Comparison of ENCODE assay signal across 23 cellular contexts in the genomic region with DNA sequence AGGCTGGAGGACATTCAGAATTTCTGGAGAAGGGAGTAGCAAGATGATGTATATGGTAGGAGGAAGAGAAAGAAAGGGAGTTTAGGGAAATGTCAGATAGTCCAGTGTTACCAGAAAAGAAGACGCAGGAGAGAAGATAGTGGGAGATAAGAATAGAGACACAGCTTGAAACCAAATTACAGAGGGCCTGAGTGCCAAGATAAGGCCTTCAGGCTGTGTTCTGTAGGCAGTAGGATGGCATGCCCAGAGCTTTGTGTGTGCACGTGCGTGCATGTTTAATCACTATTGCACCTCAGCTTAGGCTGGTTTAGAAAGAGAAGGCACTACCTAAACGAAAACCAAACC. TPM values are rescaled to one million over a fixed set of nuclear protein-coding genes. Genes with fewer than 3 reads are reported as not detected.
"Had no signal": no experiment of that assay in that cellular context is flagged by ENCODE, and none has a peak within 500 bp of the region (broad histone marks: within the 10 kb centered on the region; RNA-seq: fewer than 3 reads in every experiment).

No MANE protein-coding gene starts in this region.

- DNase-seq: activated CD4-positive, alpha-beta T cell treated with anti-CD3 and anti-CD28 coated beads, Interleukin-2, amount 10 ng/mL, durations not matched to agents 24 days and 14 days; activated CD4-positive, CD25-positive, alpha-beta regulatory T cell; activated CD8-positive, alpha-beta T cell treated with anti-CD3 and anti-CD28 coated beads for 36 hours; activated effector memory CD4-positive, alpha-beta T cell treated with Interleukin-2 at 50 U/mL for 16 hours; activated naive CD4-positive, alpha-beta T cell treated with anti-CD3 and anti-CD28 coated beads, Interleukin-2, amount 10 ng/mL, durations not matched to agents 7 days and 5 days; activated T-cell treated with anti-CD3 and anti-CD28 coated beads, Interleukin-2, amount 50 U/mL, for 48 hours; aorta; head of caudate nucleus; left cardiac atrium; lower lobe of right lung; nucleus accumbens; posterior cingulate gyrus; retina; stimulated activated naive CD8-positive, alpha-beta T cell treated with anti-CD3 and anti-CD28 coated beads, Interleukin-15, amount 100 ng/mL, for 72 hours; T-helper 2 cell; upper lobe of left lung had no signal

- H3K4me3 Mint-ChIP-seq: activated CD4-positive, alpha-beta T cell treated with anti-CD3 and anti-CD28 coated beads, Interleukin-2, amount 10 ng/mL, durations not matched to agents 24 days and 14 days; activated CD8-positive, alpha-beta T cell treated with anti-CD3 and anti-CD28 coated beads for 36 hours; activated naive CD4-positive, alpha-beta T cell treated with anti-CD3 and anti-CD28 coated beads, Interleukin-2, amount 10 ng/mL, durations not matched to agents 7 days and 5 days; natural killer cell treated with Interleukin-12 subunit alpha and Interleukin-12 subunit beta and Interleukin-15 and Interleukin-18, amount 100 ng/mL, for 72 hours; stimulated activated naive CD8-positive, alpha-beta T cell treated with anti-CD3 and anti-CD28 coated beads, Interleukin-15, amount 100 ng/mL, for 72 hours had no signal

- ATAC-seq: activated CD8-positive, alpha-beta T cell treated with anti-CD3 and anti-CD28 coated beads for 36 hours; lower lobe of right lung; natural killer cell treated with Interleukin-12 subunit alpha and Interleukin-12 subunit beta and Interleukin-15 and Interleukin-18, amount 100 ng/mL, for 72 hours; stimulated activated naive CD8-positive, alpha-beta T cell treated with anti-CD3 and anti-CD28 coated beads, Interleukin-15, amount 100 ng/mL, for 72 hours had no signal

- H3K27ac ChIP-seq: coronary artery, lower lobe of right lung, skin epidermis, suprapubic skin had no signal

- H3K27me3 Mint-ChIP-seq: activated CD4-positive, alpha-beta T cell treated with anti-CD3 and anti-CD28 coated beads, Interleukin-2, amount 10 ng/mL, durations not matched to agents 24 days and 14 days; activated CD8-positive, alpha-beta T cell treated with anti-CD3 and anti-CD28 coated beads for 36 hours; activated naive CD4-positive, alpha-beta T cell treated with anti-CD3 and anti-CD28 coated beads, Interleukin-2, amount 10 ng/mL, durations not matched to agents 7 days and 5 days; natural killer cell treated with Interleukin-12 subunit alpha and Interleukin-12 subunit beta and Interleukin-15 and Interleukin-18, amount 100 ng/mL, for 72 hours; stimulated activated naive CD8-positive, alpha-beta T cell treated with anti-CD3 and anti-CD28 coated beads, Interleukin-15, amount 100 ng/mL, for 72 hours had no signal

- H3K36me3 Mint-ChIP-seq: natural killer cell treated with Interleukin-12 subunit alpha and Interleukin-12 subunit beta and Interleukin-15 and Interleukin-18, amount 100 ng/mL, for 72 hours had no signal

- H3K27me3 ChIP-seq: suprapubic skin, upper lobe of left lung had no signal

- H3K4me1 Mint-ChIP-seq: activated CD4-positive, alpha-beta T cell treated with anti-CD3 and anti-CD28 coated beads, Interleukin-2, amount 10 ng/mL, durations not matched to agents 24 days and 14 days; activated naive CD4-positive, alpha-beta T cell treated with anti-CD3 and anti-CD28 coated beads, Interleukin-2, amount 10 ng/mL, durations not matched to agents 7 days and 5 days; stimulated activated naive CD8-positive, alpha-beta T cell treated with anti-CD3 and anti-CD28 coated beads, Interleukin-15, amount 100 ng/mL, for 72 hours had no signal

- FAIRE-seq: endometrium, frontal cortex had no signal

- H3K9me3 Mint-ChIP-seq: activated CD4-positive, alpha-beta T cell treated with anti-CD3 and anti-CD28 coated beads, Interleukin-2, amount 10 ng/mL, durations not matched to agents 24 days and 14 days; activated CD8-positive, alpha-beta T cell treated with anti-CD3 and anti-CD28 coated beads for 36 hours; activated naive CD4-positive, alpha-beta T cell treated with anti-CD3 and anti-CD28 coated beads, Interleukin-2, amount 10 ng/mL, durations not matched to agents 7 days and 5 days; natural killer cell treated with Interleukin-12 subunit alpha and Interleukin-12 subunit beta and Interleukin-15 and Interleukin-18, amount 100 ng/mL, for 72 hours; stimulated activated naive CD8-positive, alpha-beta T cell treated with anti-CD3 and anti-CD28 coated beads, Interleukin-15, amount 100 ng/mL, for 72 hours had no signal

- H3K27ac Mint-ChIP-seq: activated CD4-positive, alpha-beta T cell treated with anti-CD3 and anti-CD28 coated beads, Interleukin-2, amount 10 ng/mL, durations not matched to agents 24 days and 14 days; activated CD8-positive, alpha-beta T cell treated with anti-CD3 and anti-CD28 coated beads for 36 hours; activated naive CD4-positive, alpha-beta T cell treated with anti-CD3 and anti-CD28 coated beads, Interleukin-2, amount 10 ng/mL, durations not matched to agents 7 days and 5 days; natural killer cell treated with Interleukin-12 subunit alpha and Interleukin-12 subunit beta and Interleukin-15 and Interleukin-18, amount 100 ng/mL, for 72 hours had no signal

- H3K9me3 ChIP-seq: lower lobe of right lung, suprapubic skin, upper lobe of left lung had no signal

- H3K4me3 ChIP-seq: coronary artery, lower lobe of right lung, skin epidermis, suprapubic skin, upper lobe of left lung had no signal

RNA-seq across cellular contexts. Expression of gene BHLHA15, which starts 36.0 kb away (rescaled TPM):
- total RNA-seq: aorta, SK-MEL-5 had no signal
